In genomic region chr10:95214793-95215192, GRCh38 we compare ENCODE assay signal across 12 cellular contexts. TPM values are rescaled to one million over a fixed set of nuclear protein-coding genes. Genes with fewer than 3 reads are reported as not detected.
DNase-seq lines count a peak whose midpoint lies in the region; ATAC-seq, FAIRE-seq and TF ChIP-seq lines count a peak whose summit lies in the region.
"Had no signal": no experiment of that assay in that cellular context is flagged by ENCODE, and none has a peak within 500 bp of the region (broad histone marks: within the 10 kb centered on the region; RNA-seq: fewer than 3 reads in every experiment).

No MANE protein-coding gene starts in this region.

- DNase-seq in H54 (ENCODE audit: insufficient read length, low spot score) (no peak), M059J (ENCODE audit: low read depth) (peak; percentile 73), fibroblast of the aortic adventitia (ENCODE audit: low read depth) (peak; percentile 22), activated gamma-delta T cell treated with Interleukin-2 at 50 U/mL for 16 hours (no peak), iPS-NIHi7 (ENCODE audit: extremely low spot score) (no peak)
- DNase-seq in stimulated activated CD4-positive, alpha-beta T cell treated with anti-CD3 and anti-CD28 coated beads, Interleukin-1b, Interleukin-23, amount 100 ng/mL, for 48 hours, result no peak
- DNase-seq: activated T-cell treated with anti-CD3 and anti-CD28 coated beads, Interleukin-2, amount 50 U/mL, for 1 hour; CD8-positive, alpha-beta memory T cell; head of caudate nucleus had no signal

- no peak for TF ChIP-seq POLR2A in H54 (IDR thresholded peaks at IDR 0.05; ENCODE audit: low read depth, low read length)

- no peak for TF ChIP-seq CTCF in fibroblast of the aortic adventitia (IDR thresholded peaks at IDR 0.05; ENCODE audit: insufficient read depth, low read length)

- peak; percentile 99 for FAIRE-seq in H54 (lab: Jason Lieb, UNC)

- ATAC-seq in GM18499 (IDR thresholded peaks at IDR 0.05; ENCODE audit: insufficient read depth, unreplicated experiment) (peak; percentile 87), GM21737 (IDR thresholded peaks at IDR 0.05; ENCODE audit: unreplicated experiment) (no peak)

- no peak overlapping the region for H3K4me3 ChIP-seq in fibroblast of the aortic adventitia (ENCODE audit: low read depth, low read length)

RNA-seq across cellular contexts. Expression of gene ACSM6, which starts 20.8 kb away (rescaled TPM):
- total RNA-seq in M059J (2014; rRNA removed; shearing (Covaris generic)), result not detected in 2 replicates
- not detected in 2 replicates for total RNA-seq in fibroblast of the aortic adventitia (ENCODE audit: low replicate concordance)
- total RNA-seq: CD8-positive, alpha-beta memory T cell; T-helper 1 cell treated with Interleukin-12 subunit alpha and Interleukin-12 subunit beta and Interleukin-4 antibody, amounts not matched to agents 30 ng/mL and 1 ng/mL, for 36 hours had no signal

Comparison
In these comparisons a context has a peak if more than half of its experiments do, and no peak if none do; other contexts are left out.
1. DNase-seq: peak in M059J (single experiment) and fibroblast of the aortic adventitia (single experiment); none in H54 (single experiment), activated gamma-delta T cell treated with Interleukin-2 at 50 U/mL for 16 hours (single experiment), stimulated activated CD4-positive, alpha-beta T cell treated with anti-CD3 and anti-CD28 coated beads, Interleukin-1b, Interleukin-23, amount 100 ng/mL, for 48 hours (single experiment) and iPS-NIHi7 (single experiment).